In genomic region chr14:60222820-60223219, GRCh38 we compare ENCODE assay signal across 14 cellular contexts. TPM values are rescaled to one million over a fixed set of nuclear protein-coding genes. Genes with fewer than 3 reads are reported as not detected.
DNase-seq lines count a peak whose midpoint lies in the region; ATAC-seq, FAIRE-seq and TF ChIP-seq lines count a peak whose summit lies in the region.
"Had no signal": no experiment of that assay in that cellular context is flagged by ENCODE, and none has a peak within 500 bp of the region (broad histone marks: within the 10 kb centered on the region; RNA-seq: fewer than 3 reads in every experiment).

No MANE protein-coding gene starts in this region.

- no peaks in the 10 kb centered on the region for H4K20me1 ChIP-seq in GM12878 (ENCODE audit: control insufficient read depth, insufficient read depth)
- no peaks in the 10 kb centered on the region for H4K20me1 ChIP-seq in keratinocyte (ENCODE audit: control insufficient read depth, extremely low read depth, insufficient read depth, low read length)

- H3K4me2 ChIP-seq in GM12878 (ENCODE audit: control insufficient read depth, insufficient read depth) (no peak overlapping the region), keratinocyte (ENCODE audit: control insufficient read depth, extremely low read depth, insufficient read depth, low read depth, low read length) (no peak overlapping the region)

- H3K4me1 ChIP-seq in GM12878 (ENCODE audit: control insufficient read depth, insufficient read depth, low read length) (peaks cover 15% of the 10 kb centered on the region), keratinocyte (ENCODE audit: control insufficient read depth, extremely low read depth, insufficient read depth, low read length) (no peaks in the 10 kb centered on the region), ascending aorta (no peaks in the 10 kb centered on the region)
- H3K4me1 ChIP-seq: esophagus squamous epithelium had no signal

- in situ Hi-C loops in GM12878 (cut with MboI), result no loop called here

- no peak for TF ChIP-seq CTCF in GM12878 (IDR thresholded peaks at IDR 0.05 in 2 of 3, conservative IDR thresholded peaks at IDR 0.05 in 1 of 3; ENCODE audit: control insufficient read depth in 2 of 3, extremely low read depth in 1 of 3, insufficient read depth in 1 of 3, low read depth in 3 of 3, low read length in 3 of 3)
- TF ChIP-seq CTCF in keratinocyte (optimal IDR thresholded peaks at IDR 0.05 in 1 of 3, IDR thresholded peaks at IDR 0.05 in 1 of 3, conservative IDR thresholded peaks at IDR 0.05 in 1 of 3; ENCODE audit: extremely low read depth in 1 of 3, insufficient read depth in 2 of 3, low read length in 3 of 3), result no peak
- TF ChIP-seq CTCF in ascending aorta (IDR thresholded peaks at IDR 0.05), result no peak

- SMC1A ChIA-PET in GM12878 (lab: Charles Lee; ENCODE audit: uncharacterized antibody, unreplicated experiment), result interaction anchor here (1.0 to 12.5 kb wide), 12 partner anchors 11 to 107 kb away, joined by 3 to 202 read pairs (median 6); no protein-coding TSS in a partner anchor

- intact Hi-C loops in GM12878 (cut with micrococcal nuclease; ENCODE audit: unreplicated experiment) (no loop called here), ascending aorta (cut with DNase I) (no loop called here)

- no peak for TF ChIP-seq POLR2A in GM12878 (IDR thresholded peaks at IDR 0.05; ENCODE audit: low read depth, low read length)

- H3K79me2 ChIP-seq in GM12878 (ENCODE audit: control insufficient read depth, insufficient read depth, low read length) (no peaks in the 10 kb centered on the region), keratinocyte (ENCODE audit: control insufficient read depth, insufficient read depth, low read length) (no peaks in the 10 kb centered on the region)

- no peak overlapping the region for H3K9ac ChIP-seq in GM12878 (ENCODE audit: control insufficient read depth, insufficient read depth, low read length)
- no peak overlapping the region for H3K9ac ChIP-seq in keratinocyte (ENCODE audit: control insufficient read depth, extremely low read depth, insufficient read depth, low read length)

- RAD21 ChIA-PET in GM12878 (lab: Charles Lee; ENCODE audit: unreplicated experiment), result interaction anchor here (1.3 to 4.6 kb wide), 6 partner anchors 10 to 26 kb away, joined by 3 to 30 read pairs (median 12); partner anchors contain the start of gene PPM1A

- H3K36me3 ChIP-seq in GM12878 (ENCODE audit: control insufficient read depth in 2 of 2, insufficient read depth in 2 of 2, low read length in 1 of 2), result no peaks in the 10 kb centered on the region
- no peaks in the 10 kb centered on the region for H3K36me3 ChIP-seq in keratinocyte (ENCODE audit: control insufficient read depth in 2 of 2, extremely low read depth in 1 of 2, insufficient read depth in 2 of 2, low read length in 2 of 2)
- no peaks in the 10 kb centered on the region for H3K36me3 ChIP-seq in ascending aorta
- H3K36me3 ChIP-seq: esophagus squamous epithelium had no signal

- H2AFZ ChIP-seq in GM12878 (ENCODE audit: control insufficient read depth, low read depth, low read length) (no peak overlapping the region), keratinocyte (ENCODE audit: control insufficient read depth, low read length) (peak overlapping the region; percentile 67)

- dilution Hi-C loops in keratinocyte (cut with MboI; ENCODE audit: extremely low pct_ligation_motif_present, low sequenced_read_pairs), result no loop called here

- POLR2A ChIA-PET in GM12878 (lab: Charles Lee), result interaction anchor here (1.0 to 15.5 kb wide), 6 partner anchors 15 to 42 kb away, joined by 4 to 241 read pairs (median 14); partner anchors contain the start of gene PPM1A

- ATAC-seq in GM12878 (no peak), HG03095 (IDR thresholded peaks at IDR 0.05; ENCODE audit: unreplicated experiment) (no peak)
- ATAC-seq: activated CD4-positive, alpha-beta T cell treated with anti-CD3 and anti-CD28 coated beads for 36 hours had no signal

- no peak for FAIRE-seq in GM12878 (lab: Jason Lieb, UNC)
- no peak for FAIRE-seq in keratinocyte (lab: Jason Lieb, UNC)

- CTCF ChIA-PET in GM12878 (lab: Yijun Ruan, JAX), result interaction anchor here (0.7 to 2.6 kb wide), 8 partner anchors 10 to 109 kb away, joined by 4 to 10 read pairs (median 6); partner anchors contain the start of gene PPM1A

- H3K9me1 ChIP-seq in keratinocyte (ENCODE audit: control insufficient read depth, extremely low read depth, insufficient read depth, low read length), result no peaks in the 10 kb centered on the region

- H3K9me3 ChIP-seq in GM12878 (replicated peaks; ENCODE audit: control insufficient read depth, insufficient read depth, low read length) (0 out of 3 replicates have a peak, but pooled peaks cover 2% of the 10 kb centered on the region), keratinocyte (ENCODE audit: control insufficient read depth, low read depth, low read length) (no peaks in the 10 kb centered on the region), ascending aorta (no peaks in the 10 kb centered on the region)
- H3K9me3 ChIP-seq: Caco-2, esophagus squamous epithelium had no signal

- DNase-seq in NCI-H1092 (lab: John Stamatoyannopoulos, UW), result peak; percentile 46
- DNase-seq in GM12878 (ENCODE audit: low read depth, low spot score), result no peak
- DNase-seq in keratinocyte (ENCODE audit: low read depth, low spot score), result no peak
- DNase-seq in substantia nigra (lab: John Stamatoyannopoulos, UW), result peak in 48 of 49 donors; percentile 7 to 92 (median 77)
- no peak for DNase-seq in ascending aorta (ENCODE audit: low spot score in 2 of 2)
- no peak for DNase-seq in activated CD4-positive, alpha-beta T cell treated with anti-CD3 and anti-CD28 coated beads for 4 hours
- DNase-seq: activated CD4-positive, alpha-beta T cell treated with anti-CD3 and anti-CD28 coated beads for 36 hours; activated effector memory CD4-positive, alpha-beta T cell treated with anti-CD3 and anti-CD28 coated beads, Interleukin-2, amount 50 U/mL, for 16 hours; Caco-2; esophagus squamous epithelium; Karpas-422; NCI-H748 treated with DMSO at 0.1 percent for 48 hours; stimulated activated naive CD4-positive, alpha-beta T cell had no signal

- WGBS in GM12878 (ENCODE audit: insufficient coverage, insufficient replicate concordance, low lambda C conversion rate, missing lambda C conversion rate), result 68% methylated on average over 4 of the region's 4 CpGs

- TF ChIP-seq EP300 in GM12878 (IDR thresholded peaks at IDR 0.05; ENCODE audit: borderline replicate concordance in 1 of 2, control insufficient read depth in 1 of 2, low read depth in 2 of 2, low read length in 2 of 2), result no peak

- BruUV-seq in GM12878 (replicated peaks; lab: Mats Ljungman, UMichigan), result no TSS peak

- H3K4me3 ChIP-seq in GM12878, result no peak overlapping the region
- no peak overlapping the region for H3K4me3 ChIP-seq in keratinocyte (ENCODE audit: control insufficient read depth in 2 of 3, extremely low read depth in 1 of 3, insufficient read depth in 2 of 3, low read depth in 1 of 3, low read length in 3 of 3)
- no peak overlapping the region for H3K4me3 ChIP-seq in ascending aorta
- H3K4me3 ChIP-seq: esophagus squamous epithelium had no signal

- H3K27ac ChIP-seq in GM12878 (ENCODE audit: control insufficient read depth, insufficient read depth), result no peak overlapping the region
- no peak overlapping the region for H3K27ac ChIP-seq in keratinocyte (ENCODE audit: control insufficient read depth, insufficient read depth, low read length)
- H3K27ac ChIP-seq in substantia nigra (ENCODE audit: low read depth, low read length, poor library complexity, severe bottlenecking), result peak overlapping the region; percentile 58
- no peak overlapping the region for H3K27ac ChIP-seq in ascending aorta
- H3K27ac ChIP-seq: esophagus squamous epithelium had no signal

- H3K27me3 ChIP-seq in GM12878 (replicated peaks in 1 of 2; ENCODE audit: control insufficient read depth in 2 of 2, insufficient read depth in 2 of 2, low read length in 1 of 2) (no peaks in the 10 kb centered on the region), keratinocyte (ENCODE audit: control insufficient read depth, extremely low read depth, insufficient read depth, low read length) (no peaks in the 10 kb centered on the region), ascending aorta (no peaks in the 10 kb centered on the region)
- H3K27me3 ChIP-seq: esophagus squamous epithelium had no signal

- no peak for TF ChIP-seq RAD21 in GM12878 (IDR thresholded peaks at IDR 0.05; ENCODE audit: insufficient read depth, low read depth, low read length)

RNA-seq across cellular contexts. Expression of gene PPM1A, which starts 26.2 kb away (rescaled TPM):
- total RNA-seq in GM12878 (2013; cell fraction: nucleolus; rRNA removed), result 212 and 214 TPM in 2 replicates
- total RNA-seq in GM12878 (2014; rRNA removed) (16.8 and 25.3 TPM in 2 replicates), GM12878 (2014; rRNA removed; fragmentation: Illumina TruSeq; extraction: Trizol) (35.1 and 35.3 TPM in 2 replicates), GM12878 (2021) (66.2 and 73.1 TPM in 2 replicates), ascending aorta (25.0 TPM)
- polyA plus RNA-seq in GM12878 (2011; ENCODE audit: low read depth), result 48.8 TPM
- polyA plus RNA-seq in GM12878 (2011; rRNA removed) (124 and 181 TPM in 2 replicates), GM12878 (2014; fragmentation: Illumina TruSeq; extraction: Trizol) (55.7 and 77.5 TPM in 2 replicates), GM12878 (2014; fragmentation: Nextera tagmentation; extraction: Ambion mirVana) (10 to 100 TPM; 49.0 to 58.6 TPM), GM12878 (2014; rRNA removed) (40.3 and 45.0 TPM in 2 replicates), GM12878 (2016; fragmentation: Nextera tagmentation; extraction: Ambion mirVana) (10 to 100 TPM; 29.0 to 29.8 TPM), keratinocyte (27.8 to 44.5 TPM (median 31.5 TPM) in 3 replicates)
- polyA plus RNA-seq in GM12878 (2011; cell fraction: cytosol; rRNA removed), result 29.7 and 36.5 TPM in 2 replicates
- polyA plus RNA-seq in GM12878 (2011; cell fraction: nucleus; rRNA removed), result 131 and 153 TPM in 2 replicates
- 60.8 and 61.6 TPM in 2 replicates for polyA plus RNA-seq in GM12878 (2012)
- 140 and 261 TPM in 2 replicates for polyA minus RNA-seq in GM12878 (2011; rRNA and poly(A)+ RNA removed)
- 37.6 and 52.6 TPM in 2 replicates for polyA minus RNA-seq in GM12878 (2011; cell fraction: cytosol; rRNA and poly(A)+ RNA removed)
- polyA minus RNA-seq in GM12878 (2011; cell fraction: nucleus; rRNA and poly(A)+ RNA removed), result 44.7 and 63.4 TPM in 2 replicates
- 42.1 TPM for polyA plus RNA-seq in keratinocyte (2011; ENCODE audit: low read depth)
- 26.3 and 41.4 TPM in 2 replicates for polyA plus RNA-seq in keratinocyte (2011; cell fraction: cytosol; rRNA removed)
- polyA plus RNA-seq in keratinocyte (2011; cell fraction: nucleus; rRNA removed), result 33.5 and 48.2 TPM in 2 replicates
- polyA plus RNA-seq in keratinocyte (2012; ENCODE audit: low replicate concordance), result 31.2 and 58.5 TPM in 2 replicates
- polyA minus RNA-seq in keratinocyte, result 22.1 to 72.2 TPM (median 30.7 TPM) in 3 replicates
- polyA minus RNA-seq in keratinocyte (2011; cell fraction: cytosol; rRNA and poly(A)+ RNA removed), result 28.0 TPM
- 8.8 and 29.3 TPM in 2 replicates for polyA minus RNA-seq in keratinocyte (2011; cell fraction: nucleus; rRNA and poly(A)+ RNA removed)

RNA-seq across cellular contexts. Expression of gene DHRS7, which starts 57.6 kb away (rescaled TPM):
- total RNA-seq in GM12878 (2013; cell fraction: nucleolus; rRNA removed), result 83.0 and 83.5 TPM in 2 replicates
- 74.0 and 75.8 TPM in 2 replicates for total RNA-seq in GM12878 (2014; rRNA removed)
- 58.5 and 59.1 TPM in 2 replicates for total RNA-seq in GM12878 (2014; rRNA removed; fragmentation: Illumina TruSeq; extraction: Trizol)
- total RNA-seq in GM12878 (2021), result 58.8 and 60.7 TPM in 2 replicates
- polyA plus RNA-seq in GM12878 (2011; ENCODE audit: low read depth), result 51.5 TPM
- polyA plus RNA-seq in GM12878 (2011; rRNA removed), result 55.0 and 56.9 TPM in 2 replicates
- 39.1 and 39.5 TPM in 2 replicates for polyA plus RNA-seq in GM12878 (2011; cell fraction: cytosol; rRNA removed)
- polyA plus RNA-seq in GM12878 (2011; cell fraction: nucleus; rRNA removed), result 30.7 and 34.7 TPM in 2 replicates
- 54.3 and 60.3 TPM in 2 replicates for polyA plus RNA-seq in GM12878 (2012)
- 63.6 and 85.6 TPM in 2 replicates for polyA plus RNA-seq in GM12878 (2014; fragmentation: Illumina TruSeq; extraction: Trizol)
- polyA plus RNA-seq in GM12878 (2014; fragmentation: Nextera tagmentation; extraction: Ambion mirVana), result 10 to 100 TPM; 59.1 to 66.1 TPM
- polyA plus RNA-seq in GM12878 (2014; rRNA removed), result 56.6 and 60.8 TPM in 2 replicates
- polyA plus RNA-seq in GM12878 (2016; fragmentation: Nextera tagmentation; extraction: Ambion mirVana), result 10 to 100 TPM; 98.0 to 99.8 TPM
- 25.6 and 33.3 TPM in 2 replicates for polyA minus RNA-seq in GM12878 (2011; rRNA and poly(A)+ RNA removed)
- 11.8 and 18.3 TPM in 2 replicates for polyA minus RNA-seq in GM12878 (2011; cell fraction: cytosol; rRNA and poly(A)+ RNA removed)
- 25.0 and 32.4 TPM in 2 replicates for polyA minus RNA-seq in GM12878 (2011; cell fraction: nucleus; rRNA and poly(A)+ RNA removed)
- polyA plus RNA-seq in keratinocyte, result 55.7 to 98.3 TPM (median 79.2 TPM) in 3 replicates
- polyA plus RNA-seq in keratinocyte (2011; ENCODE audit: low read depth), result 64.4 TPM
- 67.6 and 101 TPM in 2 replicates for polyA plus RNA-seq in keratinocyte (2011; cell fraction: cytosol; rRNA removed)
- polyA plus RNA-seq in keratinocyte (2011; cell fraction: nucleus; rRNA removed), result 90.5 and 113 TPM in 2 replicates
- 101 and 111 TPM in 2 replicates for polyA plus RNA-seq in keratinocyte (2012; ENCODE audit: low replicate concordance)
- polyA minus RNA-seq in keratinocyte, result 27.4 to 44.9 TPM (median 31.7 TPM) in 3 replicates
- polyA minus RNA-seq in keratinocyte (2011; cell fraction: cytosol; rRNA and poly(A)+ RNA removed), result 102 TPM
- polyA minus RNA-seq in keratinocyte (2011; cell fraction: nucleus; rRNA and poly(A)+ RNA removed), result 61.4 and 66.1 TPM in 2 replicates
- 34.8 TPM for total RNA-seq in ascending aorta

Comparison
In these comparisons a context has a peak if more than half of its experiments do, and no peak if none do; other contexts are left out.
1. DNase-seq: peak in NCI-H1092 (single experiment) and substantia nigra (48 of 49); none in GM12878 (single experiment), keratinocyte (single experiment), ascending aorta (0 of 2) and activated CD4-positive, alpha-beta T cell treated with anti-CD3 and anti-CD28 coated beads for 4 hours (0 of 2).